8 cellular contexts compared by ENCODE assay signal in the genomic region with DNA sequence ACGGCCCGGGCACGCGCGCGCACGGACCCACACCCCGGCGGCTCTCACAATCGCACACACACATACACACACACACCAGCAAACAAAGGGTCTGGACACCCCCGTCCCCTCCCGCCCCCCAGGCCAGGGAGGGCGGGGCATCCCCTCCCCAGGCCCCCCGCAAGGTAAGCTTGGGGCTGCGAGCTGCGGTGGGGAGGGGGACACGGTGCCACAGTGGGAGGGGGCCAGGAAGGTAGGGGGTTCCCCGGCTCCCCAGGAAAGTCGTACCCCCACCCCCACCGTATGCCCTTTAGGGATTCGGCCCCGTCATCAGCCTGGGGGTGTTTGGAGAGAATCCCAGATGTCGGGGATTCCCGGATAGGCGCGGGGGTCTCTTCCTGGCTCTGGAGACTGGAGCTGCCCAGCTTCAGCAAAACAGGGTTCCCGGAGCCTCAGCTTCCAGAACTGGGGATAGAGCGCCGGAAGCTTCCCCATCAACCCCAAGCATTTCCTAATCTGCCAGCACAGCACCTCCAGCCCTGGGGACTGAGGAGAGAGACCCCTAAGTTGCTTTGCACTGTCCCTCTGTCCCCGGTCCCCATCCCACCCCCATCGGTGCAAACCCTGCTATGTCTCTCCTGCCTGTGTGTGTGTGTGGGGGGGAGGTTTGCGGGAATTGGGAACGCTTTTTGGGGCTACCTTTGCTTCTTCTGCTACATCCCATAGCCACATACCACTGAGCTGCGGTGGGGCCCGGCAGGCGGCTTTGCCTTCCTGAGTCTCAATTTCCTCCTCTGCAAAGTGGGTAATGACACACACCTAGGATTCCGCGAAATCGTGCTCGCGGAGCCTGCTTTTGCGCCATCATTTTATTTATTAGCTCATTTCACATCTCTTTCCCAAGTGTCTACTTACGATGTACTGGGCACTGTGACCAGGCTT. TPM values are rescaled to one million over a fixed set of nuclear protein-coding genes. Genes with fewer than 3 reads are reported as not detected.
DNase-seq lines count a peak whose midpoint lies in the region; ATAC-seq and TF ChIP-seq lines count a peak whose summit lies in the region.

No MANE protein-coding gene starts in this region.

- H3K79me2 ChIP-seq in PC-9 (ENCODE audit: low read depth) (peaks cover 31% of the 10 kb centered on the region), neural progenitor cell (ENCODE audit: low read depth) (peaks cover 32% of the 10 kb centered on the region)

- peaks cover 23% of the 10 kb centered on the region; the same call in 1 of the 2 replicates for H3F3A ChIP-seq in PC-9 (ENCODE audit: insufficient read depth, low read depth)
- H3F3A ChIP-seq in neural progenitor cell (ENCODE audit: low read depth), result peaks cover 23% of the 10 kb centered on the region

- H3K9me3 ChIP-seq in CD4-positive, alpha-beta memory T cell (ENCODE audit: control insufficient read depth in 1 of 2, low read length in 2 of 2), result no peaks in the 10 kb centered on the region
- no peaks in the 10 kb centered on the region for H3K9me3 ChIP-seq in PC-9 (ENCODE audit: insufficient read depth, low read depth)
- H3K9me3 ChIP-seq in neural progenitor cell (ENCODE audit: low read depth), result no peaks in the 10 kb centered on the region

- H3K27ac Mint-ChIP-seq in CD4-positive, alpha-beta memory T cell, result peak overlapping the region; percentile 96 to 99 (median 98)
- H3K27ac Mint-ChIP-seq in central memory CD8-positive, alpha-beta T cell (ENCODE audit: low read depth), result peak overlapping the region; percentile 99
- peak overlapping the region; percentile 32 for H3K27ac Mint-ChIP-seq in neural progenitor cell

- H3K9me3 Mint-ChIP-seq in CD4-positive, alpha-beta memory T cell, result peaks cover 0 to 2% (median 0%) of the 10 kb centered on the region in 8 donors
- no peaks in the 10 kb centered on the region for H3K9me3 Mint-ChIP-seq in central memory CD8-positive, alpha-beta T cell
- no peaks in the 10 kb centered on the region for H3K9me3 Mint-ChIP-seq in neural progenitor cell

- H3K27ac ChIP-seq in CD4-positive, alpha-beta memory T cell (ENCODE audit: low read depth, low read length), result peak overlapping the region; percentile 92
- H3K27ac ChIP-seq in PC-9 (no peak overlapping the region), neural progenitor cell (no peak overlapping the region)

- peaks cover 44 to 95% (median 70%) of the 10 kb centered on the region in 4 donors for H3K4me1 Mint-ChIP-seq in CD4-positive, alpha-beta memory T cell
- H3K4me1 Mint-ChIP-seq in central memory CD8-positive, alpha-beta T cell, result peaks cover 80% of the 10 kb centered on the region
- peaks cover 31% of the 10 kb centered on the region for H3K4me1 Mint-ChIP-seq in neural progenitor cell

- H3K36me3 Mint-ChIP-seq in CD4-positive, alpha-beta memory T cell, result peaks cover 0 to 18% of the 10 kb centered on the region in 2 donors
- peaks cover 24% of the 10 kb centered on the region for H3K36me3 Mint-ChIP-seq in central memory CD8-positive, alpha-beta T cell (ENCODE audit: insufficient read depth)
- no peaks in the 10 kb centered on the region for H3K36me3 Mint-ChIP-seq in neural progenitor cell

- ATAC-seq in central memory CD8-positive, alpha-beta T cell (replicated peaks; ENCODE audit: extremely low read depth, poor library complexity, severe bottlenecking), result no peak
- ATAC-seq in HG03025 (IDR thresholded peaks at IDR 0.05; ENCODE audit: low FRiP score, unreplicated experiment), result no peak

- no peak overlapping the region for H3K9ac ChIP-seq in neural progenitor cell

- H3K36me3 ChIP-seq in CD4-positive, alpha-beta memory T cell (ENCODE audit: insufficient read depth, low read length), result no peaks in the 10 kb centered on the region
- H3K36me3 ChIP-seq in PC-9 (ENCODE audit: low read depth), result 0 out of 2 replicates have a peak, but pooled peaks cover 12% of the 10 kb centered on the region
- no peaks in the 10 kb centered on the region for H3K36me3 ChIP-seq in neural progenitor cell

- H3K27me3 ChIP-seq in CD4-positive, alpha-beta memory T cell (ENCODE audit: insufficient read depth, low read length), result no peaks in the 10 kb centered on the region
- H3K27me3 ChIP-seq in PC-9 (ENCODE audit: insufficient read depth, low read depth), result peaks cover 35% of the 10 kb centered on the region; the same call in 1 of the 2 replicates
- peaks cover 36% of the 10 kb centered on the region for H3K27me3 ChIP-seq in neural progenitor cell

- no TSS peak for BruUV-seq in PC-9 (replicated peaks; lab: Mats Ljungman, UMichigan)

- peaks cover 0 to 2% of the 10 kb centered on the region in 2 donors for H3K27me3 Mint-ChIP-seq in CD4-positive, alpha-beta memory T cell
- no peaks in the 10 kb centered on the region for H3K27me3 Mint-ChIP-seq in central memory CD8-positive, alpha-beta T cell
- peaks cover 14% of the 10 kb centered on the region for H3K27me3 Mint-ChIP-seq in neural progenitor cell (ENCODE audit: insufficient read depth, low read depth)

- TF ChIP-seq CTCF in PC-9 (conservative IDR thresholded peaks at IDR 0.05) (no peak), neural progenitor cell (IDR thresholded peaks at IDR 0.05) (no peak)

- H4K20me1 ChIP-seq in PC-9 (ENCODE audit: insufficient read depth) (peaks cover 21% of the 10 kb centered on the region), neural progenitor cell (ENCODE audit: low read depth) (peaks cover 23% of the 10 kb centered on the region)

- peaks cover 82% of the 10 kb centered on the region for H3K4me1 ChIP-seq in CD4-positive, alpha-beta memory T cell (ENCODE audit: insufficient read depth, low read length)
- H3K4me1 ChIP-seq in PC-9 (replicated peaks; ENCODE audit: insufficient read depth) (peaks cover 20% of the 10 kb centered on the region), neural progenitor cell (peaks cover 5% of the 10 kb centered on the region)

- H3K4me3 Mint-ChIP-seq in CD4-positive, alpha-beta memory T cell, result peak overlapping the region; percentile 92 to 97 (median 96)
- H3K4me3 Mint-ChIP-seq in central memory CD8-positive, alpha-beta T cell, result peak overlapping the region; percentile 97
- peak overlapping the region; percentile 93 for H3K4me3 Mint-ChIP-seq in neural progenitor cell

- H3K4me2 ChIP-seq in PC-9 (peak overlapping the region; percentile 95), neural progenitor cell (peak overlapping the region; percentile 92)

- POLR2A ChIA-PET in CD4-positive, alpha-beta memory T cell (lab: Charles Lee; ENCODE audit: partially characterized antibody), result interaction anchor here (0.5 to 20.6 kb wide), 9 partner anchors 19 to 262 kb away, joined by 3 to 470 read pairs (median 4); partner anchors contain the start of genes KRI1, PDE4A and RAVER1
- POLR2A ChIA-PET in PC-9 (lab: Charles Lee; ENCODE audit: unreplicated experiment), result no interaction called here

- peak in 1 of 5 donors; percentile 75 for DNase-seq in CD4-positive, alpha-beta memory T cell
- DNase-seq in PC-9 (no peak), neural progenitor cell (ENCODE audit: low spot score) (peak; percentile 37), NCI-H774 (lab: John Stamatoyannopoulos, UW) (no peak), OCI-M1 (lab: John Stamatoyannopoulos, UW) (no peak)
- no peak for DNase-seq in central memory CD8-positive, alpha-beta T cell (ENCODE audit: low spot score in 2 of 2)
- no peak for DNase-seq in NK-92 treated with Interleukin-12 subunit alpha and Interleukin-12 subunit beta, amount 100 ng/mL, for 24 hours (lab: John Stamatoyannopoulos, UW)

- no peaks in the 10 kb centered on the region for H3K9me2 ChIP-seq in PC-9 (ENCODE audit: insufficient read depth)

- H2AFZ ChIP-seq in PC-9, result no peak overlapping the region; the same call in 1 of the 2 replicates
- H2AFZ ChIP-seq in neural progenitor cell (replicated peaks), result peak overlapping the region; percentile 98

- peak overlapping the region; percentile 17 to 99 for H3K4me3 ChIP-seq in CD4-positive, alpha-beta memory T cell (ENCODE audit: low read length in 2 of 2)
- peak overlapping the region; percentile 89 for H3K4me3 ChIP-seq in PC-9
- H3K4me3 ChIP-seq in neural progenitor cell, result peak overlapping the region; percentile 97

- CTCF ChIA-PET in CD4-positive, alpha-beta memory T cell (lab: Charles Lee; ENCODE audit: partially characterized antibody), result interaction anchor here (0.8 to 11.6 kb wide), 11 partner anchors 10 to 302 kb away, joined by 3 to 379 read pairs (median 3); partner anchors contain the start of genes ANGPTL6, ICAM1 and PDE4A
- CTCF ChIA-PET in PC-9 (lab: Charles Lee), result interaction anchor here (0.8 to 1.7 kb wide), 5 partner anchors 11 to 129 kb away, joined by 3 to 5 read pairs (median 3); no protein-coding TSS in a partner anchor

- intact Hi-C loops in CD4-positive, alpha-beta memory T cell (cut with micrococcal nuclease), result loop anchor here (1.0 to 10.0 kb wide), 4 partner anchors 31 to 300 kb away; partner anchors contain the start of genes ANGPTL6, KEAP1 and PPAN
- intact Hi-C loops in PC-9 (cut with micrococcal nuclease; ENCODE audit: unreplicated experiment), result loop anchor here (2.0 to 10.0 kb wide), 2 partner anchors 70 to 294 kb away; no protein-coding TSS in a partner anchor

RNA-seq across cellular contexts. Expression of gene CDC37, which starts 1.8 kb away (rescaled TPM):
- total RNA-seq in CD4-positive, alpha-beta memory T cell, result 100 to 1,000 TPM; 180 to 185 TPM
- polyA plus RNA-seq in CD4-positive, alpha-beta memory T cell, result 10 to 100 TPM; 51.8 to 87.1 TPM
- total RNA-seq in PC-9 (2021) (156 and 191 TPM in 2 replicates), neural progenitor cell (ENCODE audit: low replicate concordance) (142 and 211 TPM in 2 replicates)

RNA-seq across cellular contexts. Expression of gene PDE4A, which starts 15.2 kb away (rescaled TPM):
- 1 to 10 TPM; 2.5 to 3.3 TPM for total RNA-seq in CD4-positive, alpha-beta memory T cell
- polyA plus RNA-seq in CD4-positive, alpha-beta memory T cell, result 1 to 10 TPM in 1 of 2 donors, under 1 TPM in 1; 0.81 to 5.6 TPM
- 8.9 and 10.4 TPM in 2 replicates for total RNA-seq in PC-9 (2021)
- 0.37 and 1.5 TPM in 2 replicates for total RNA-seq in neural progenitor cell (ENCODE audit: low replicate concordance)

RNA-seq across cellular contexts. Expression of gene TYK2, which starts 24.8 kb away (rescaled TPM):
- total RNA-seq in CD4-positive, alpha-beta memory T cell, result 100 to 1,000 TPM; 297 to 314 TPM
- polyA plus RNA-seq in CD4-positive, alpha-beta memory T cell, result 10 to 100 TPM; 33.3 to 77.2 TPM
- total RNA-seq in PC-9 (2021), result 94.7 and 102 TPM in 2 replicates
- total RNA-seq in neural progenitor cell (ENCODE audit: low replicate concordance), result 20.7 and 44.9 TPM in 2 replicates

Comparison
In these comparisons a context has a peak if more than half of its experiments do, and no peak if none do; other contexts are left out.
1. H3K27ac Mint-ChIP-seq: peak in every context shown above with its lines; median percentile 99 in central memory CD8-positive, alpha-beta T cell; 98 in CD4-positive, alpha-beta memory T cell; 32 in neural progenitor cell.